In the genomic region with DNA sequence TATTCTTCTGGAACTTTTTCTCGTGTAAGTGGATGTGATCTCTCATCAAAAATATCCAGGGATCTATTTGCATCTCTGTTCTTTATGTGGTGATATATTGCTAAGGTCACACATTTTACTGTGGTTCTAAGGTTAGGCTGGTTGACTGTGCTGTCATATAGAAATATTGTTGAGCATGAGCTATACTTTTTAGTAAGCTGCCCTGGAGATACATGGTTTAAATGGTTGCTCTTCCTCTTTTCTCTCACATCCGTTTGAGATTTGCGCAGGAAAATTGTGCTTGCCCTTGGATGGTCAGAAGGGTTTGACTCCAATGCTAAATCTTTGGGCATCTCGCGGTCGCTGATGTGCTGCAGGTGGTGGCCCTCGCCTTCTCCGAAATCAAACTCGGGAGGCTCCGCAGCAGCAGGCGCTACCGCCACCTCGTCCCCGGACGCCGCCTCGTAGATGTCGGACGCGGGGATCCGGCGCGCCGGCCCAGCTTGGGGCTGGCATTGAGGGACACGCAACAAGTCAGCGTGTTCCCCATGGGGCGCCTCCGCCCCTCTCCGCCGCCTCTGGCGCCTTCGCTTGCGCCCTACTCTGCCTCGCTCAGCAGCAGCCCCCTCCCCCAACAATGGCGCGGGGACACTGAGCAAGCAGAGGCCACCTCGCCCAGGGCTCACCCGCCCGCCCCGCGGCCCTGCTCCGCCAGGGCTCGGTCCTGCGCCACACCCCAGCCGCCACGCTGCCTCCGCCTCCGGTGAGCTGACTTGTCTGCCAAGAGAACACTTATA, we compare ENCODE assay signal across 8 cellular contexts.
DNase-seq lines count a peak whose midpoint lies in the region; ATAC-seq lines count a peak whose summit lies in the region.

No MANE protein-coding gene starts in this region.

- peaks cover 3% of the 10 kb centered on the region for H3K4me1 Mint-ChIP-seq in activated naive CD8-positive, alpha-beta T cell treated with anti-CD3 and anti-CD28 coated beads for 36 hours
- peaks cover 0 to 15% (median 8%) of the 10 kb centered on the region in 4 donors for H3K4me1 Mint-ChIP-seq in naive thymus-derived CD8-positive, alpha-beta T cell

- H3K27ac ChIP-seq in urinary bladder (ENCODE audit: low read depth): no peak overlapping the region

- H3K36me3 Mint-ChIP-seq in activated naive CD8-positive, alpha-beta T cell treated with anti-CD3 and anti-CD28 coated beads for 36 hours: peaks cover 2% of the 10 kb centered on the region
- H3K36me3 Mint-ChIP-seq in naive thymus-derived CD8-positive, alpha-beta T cell: no peaks in the 10 kb centered on the region

- no peaks in the 10 kb centered on the region for H3K27me3 Mint-ChIP-seq in activated naive CD8-positive, alpha-beta T cell treated with anti-CD3 and anti-CD28 coated beads for 36 hours
- H3K27me3 Mint-ChIP-seq in naive thymus-derived CD8-positive, alpha-beta T cell: no peaks in the 10 kb centered on the region

- peaks cover 4% of the 10 kb centered on the region for H3K9me3 Mint-ChIP-seq in activated naive CD8-positive, alpha-beta T cell treated with anti-CD3 and anti-CD28 coated beads for 36 hours
- peaks cover 0 to 6% (median 0%) of the 10 kb centered on the region in 9 donors for H3K9me3 Mint-ChIP-seq in naive thymus-derived CD8-positive, alpha-beta T cell

- DNase-seq in NOMO-1 treated with dmso at 0.1 percent for 144 hours (lab: John Stamatoyannopoulos, UW; ENCODE audit: unreplicated experiment) (peak; percentile 3), HT-29 (ENCODE audit: low spot score) (no peak), epidermal melanocyte (ENCODE audit: insufficient read length, low spot score) (no peak), NCI-H2081 (lab: John Stamatoyannopoulos, UW) (no peak)
- DNase-seq in activated naive CD8-positive, alpha-beta T cell treated with anti-CD3 and anti-CD28 coated beads for 36 hours: peak; percentile 44
- DNase-seq in naive thymus-derived CD8-positive, alpha-beta T cell: peak; percentile 8 to 68 (median 18)

- no peaks in the 10 kb centered on the region for H3K4me1 ChIP-seq in urinary bladder (ENCODE audit: insufficient read depth)

- no peaks in the 10 kb centered on the region for H3K36me3 ChIP-seq in urinary bladder (ENCODE audit: insufficient read depth)

- H3K4me3 Mint-ChIP-seq in activated naive CD8-positive, alpha-beta T cell treated with anti-CD3 and anti-CD28 coated beads for 36 hours: peak overlapping the region; percentile 65
- peak overlapping the region; percentile 71 to 89 (median 78) for H3K4me3 Mint-ChIP-seq in naive thymus-derived CD8-positive, alpha-beta T cell

- peak; percentile 67 for ATAC-seq in GM21528 (IDR thresholded peaks at IDR 0.05; ENCODE audit: low FRiP score, unreplicated experiment)
- peak; percentile 85 to 91 for ATAC-seq in naive thymus-derived CD8-positive, alpha-beta T cell

- peak overlapping the region; percentile 25 for H3K27ac Mint-ChIP-seq in activated naive CD8-positive, alpha-beta T cell treated with anti-CD3 and anti-CD28 coated beads for 36 hours
- peak overlapping the region in 8 of 10 donors; percentile 1 to 86 (median 76) for H3K27ac Mint-ChIP-seq in naive thymus-derived CD8-positive, alpha-beta T cell

- POLR2A ChIA-PET in naive thymus-derived CD8-positive, alpha-beta T cell (lab: Charles Lee): no interaction called here

- H3K4me3 ChIP-seq in urinary bladder (ENCODE audit: low read depth, low read length): peak overlapping the region; percentile 31

- WGBS in urinary bladder: 5% methylated on average over 48 of the region's 48 CpGs

Comparison
In these comparisons a context has a peak if more than half of its experiments do, and no peak if none do; other contexts are left out.
1. DNase-seq: peak in NOMO-1 treated with dmso at 0.1 percent for 144 hours (single experiment), activated naive CD8-positive, alpha-beta T cell treated with anti-CD3 and anti-CD28 coated beads for 36 hours (single experiment) and naive thymus-derived CD8-positive, alpha-beta T cell (10 of 10); none in HT-29 (single experiment), epidermal melanocyte (single experiment) and NCI-H2081 (0 of 2).